In the genomic region with DNA sequence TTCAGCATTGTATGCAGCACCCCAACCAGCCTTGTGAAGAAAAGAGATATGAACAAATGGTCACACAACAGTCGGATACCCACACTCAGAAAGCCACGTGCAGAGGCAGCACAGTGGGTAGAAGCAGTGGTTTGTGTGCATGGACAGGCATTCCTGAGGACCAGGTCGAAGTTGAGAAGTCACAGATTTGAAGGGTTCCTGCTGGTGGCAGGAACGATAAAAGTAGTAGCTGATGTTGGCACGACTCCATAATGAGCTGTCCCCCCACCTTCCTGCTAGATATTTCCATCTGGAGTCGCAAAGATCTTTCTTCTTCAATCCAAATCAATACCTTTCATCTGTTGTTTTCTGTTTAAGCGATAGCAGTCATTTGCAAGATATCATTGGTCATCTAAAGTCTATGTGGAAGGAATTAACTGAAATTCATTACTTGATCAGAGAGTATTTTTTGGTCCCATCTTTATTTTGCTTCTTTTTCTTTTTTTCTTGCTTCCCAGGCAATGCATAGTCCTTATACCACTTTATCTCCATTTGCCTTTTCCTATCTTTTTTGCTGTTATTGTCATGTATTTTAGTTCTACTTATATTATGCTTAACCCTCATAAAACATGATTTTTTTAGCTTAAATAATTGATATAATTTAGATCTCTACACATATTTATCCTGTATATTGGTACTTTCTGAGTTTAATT, we compare ENCODE assay signal across 11 cellular contexts.
"Had no signal": no experiment of that assay in that cellular context is flagged by ENCODE, and none has a peak within 500 bp of the region (broad histone marks: within the 10 kb centered on the region; RNA-seq: fewer than 3 reads in every experiment).

No MANE protein-coding gene starts in this region.

- H3K9me3 ChIP-seq: colonic mucosa, lower lobe of right lung, pancreas, thoracic aorta had no signal

- H3K36me3 ChIP-seq: colonic mucosa, lower lobe of right lung, pancreas, thoracic aorta had no signal

- DNase-seq: activated CD4-positive, alpha-beta T cell treated with anti-CD3 and anti-CD28 coated beads, Interleukin-2, amount 10 ng/mL, durations not matched to agents 7 days and 5 days; activated CD4-positive, CD25-positive, alpha-beta regulatory T cell; activated naive CD4-positive, alpha-beta T cell treated with anti-CD3 and anti-CD28 coated beads, Interleukin-2, amount 10 ng/mL, durations not matched to agents 7 days and 5 days; activated T-cell treated with anti-CD3 and anti-CD28 coated beads for 4 hours; amniotic stem cell; colonic mucosa; head of caudate nucleus; lower lobe of right lung; pancreas had no signal

- H3K4me3 Mint-ChIP-seq: activated CD4-positive, alpha-beta T cell treated with anti-CD3 and anti-CD28 coated beads, Interleukin-2, amount 10 ng/mL, durations not matched to agents 7 days and 5 days; activated naive CD4-positive, alpha-beta T cell treated with anti-CD3 and anti-CD28 coated beads, Interleukin-2, amount 10 ng/mL, durations not matched to agents 7 days and 5 days had no signal

- FAIRE-seq: pancreas had no signal

- ATAC-seq: lower lobe of right lung, pancreas, sciatic nerve had no signal

- H3K27ac Mint-ChIP-seq: activated CD4-positive, alpha-beta T cell treated with anti-CD3 and anti-CD28 coated beads, Interleukin-2, amount 10 ng/mL, durations not matched to agents 7 days and 5 days; activated naive CD4-positive, alpha-beta T cell treated with anti-CD3 and anti-CD28 coated beads, Interleukin-2, amount 10 ng/mL, durations not matched to agents 7 days and 5 days had no signal

- H3K4me3 ChIP-seq: colonic mucosa, lower lobe of right lung, pancreas, thoracic aorta had no signal

- H3K4me1 ChIP-seq: colonic mucosa, pancreas had no signal

- H3K27ac ChIP-seq: colonic mucosa, lower lobe of right lung, pancreas had no signal

- H3K27me3 ChIP-seq: colonic mucosa, pancreas had no signal
